In genomic region chr7:141737118-141737835, GRCh38 we compare ENCODE assay signal across 6 cellular contexts. TPM values are rescaled to one million over a fixed set of nuclear protein-coding genes. Genes with fewer than 3 reads are reported as not detected.
DNase-seq lines count a peak whose midpoint lies in the region; ATAC-seq lines count a peak whose summit lies in the region.

No MANE protein-coding gene starts in this region.

- CTCF ChIA-PET in activated CD4-positive, alpha-beta T cell treated with anti-CD3 and anti-CD28 coated beads for 36 hours (lab: Charles Lee): interaction anchor here (0.6 to 5.0 kb wide), 25 partner anchors 8 to 1461 kb away, joined by 3 to 48 read pairs (median 4); partner anchors contain the start of genes AGK, DENND11 and WEE2

- no peaks in the 10 kb centered on the region for H3K27me3 Mint-ChIP-seq in activated CD4-positive, alpha-beta T cell treated with anti-CD3 and anti-CD28 coated beads for 36 hours
- H3K27me3 Mint-ChIP-seq in activated T-cell treated with anti-CD3 and anti-CD28 coated beads, Interleukin-2, amount 50 U/mL, for 4 hours (ENCODE audit: low read depth): no peaks in the 10 kb centered on the region

- peak overlapping the region; percentile 96 for H3K4me3 Mint-ChIP-seq in activated CD4-positive, alpha-beta T cell treated with anti-CD3 and anti-CD28 coated beads for 36 hours
- H3K4me3 Mint-ChIP-seq in activated T-cell treated with anti-CD3 and anti-CD28 coated beads, Interleukin-2, amount 50 U/mL, for 4 hours: peak overlapping the region; percentile 98

- H3K27ac Mint-ChIP-seq in activated CD4-positive, alpha-beta T cell treated with anti-CD3 and anti-CD28 coated beads for 36 hours: peak overlapping the region; percentile 97

- peaks cover 29% of the 10 kb centered on the region for H3K36me3 Mint-ChIP-seq in activated CD4-positive, alpha-beta T cell treated with anti-CD3 and anti-CD28 coated beads for 36 hours (ENCODE audit: low read depth)
- H3K36me3 Mint-ChIP-seq in activated T-cell treated with anti-CD3 and anti-CD28 coated beads, Interleukin-2, amount 50 U/mL, for 4 hours (ENCODE audit: insufficient read depth): peaks cover 22% of the 10 kb centered on the region

- peak; percentile 23 for DNase-seq in activated CD4-positive, alpha-beta T cell treated with anti-CD3 and anti-CD28 coated beads for 36 hours
- no peak for DNase-seq in activated CD4-positive, alpha-beta T cell treated with anti-CD3 and anti-CD28 coated beads for 48 hours
- no peak for DNase-seq in activated T-cell treated with anti-CD3 and anti-CD28 coated beads, Interleukin-2, amount 50 U/mL, for 4 hours
- peak; percentile 50 for DNase-seq in left lobe of liver (ENCODE audit: low spot score)
- DNase-seq in T1000 (lab: John Stamatoyannopoulos, UW): no peak

- ATAC-seq in activated CD4-positive, alpha-beta T cell treated with anti-CD3 and anti-CD28 coated beads for 36 hours: no peak
- no peak for ATAC-seq in activated T-cell treated with anti-CD3 and anti-CD28 coated beads, Interleukin-2, amount 50 U/mL, for 4 hours
- ATAC-seq in left lobe of liver (peak; percentile 43), HG03039 (IDR thresholded peaks at IDR 0.05; ENCODE audit: unreplicated experiment) (no peak)

- H3K4me1 Mint-ChIP-seq in activated CD4-positive, alpha-beta T cell treated with anti-CD3 and anti-CD28 coated beads for 36 hours: peaks cover 36% of the 10 kb centered on the region
- peaks cover 37% of the 10 kb centered on the region for H3K4me1 Mint-ChIP-seq in activated T-cell treated with anti-CD3 and anti-CD28 coated beads, Interleukin-2, amount 50 U/mL, for 4 hours (ENCODE audit: low read depth)

- intact Hi-C loops in activated CD4-positive, alpha-beta T cell treated with anti-CD3 and anti-CD28 coated beads for 36 hours (cut with DNase I, micrococcal nuclease): loop anchor here (2.0 to 10.0 kb wide), 2 partner anchors 812 to 1068 kb away; partner anchors contain the start of gene BRAF (in 1 of the 2)

- no peaks in the 10 kb centered on the region for H3K9me3 Mint-ChIP-seq in activated CD4-positive, alpha-beta T cell treated with anti-CD3 and anti-CD28 coated beads for 36 hours (ENCODE audit: low read depth)
- H3K9me3 Mint-ChIP-seq in activated T-cell treated with anti-CD3 and anti-CD28 coated beads, Interleukin-2, amount 50 U/mL, for 4 hours: no peaks in the 10 kb centered on the region

- POLR2A ChIA-PET in activated CD4-positive, alpha-beta T cell treated with anti-CD3 and anti-CD28 coated beads for 36 hours (lab: Charles Lee): interaction anchor here (0.6 to 1.3 kb wide), 4 partner anchors 10 to 1076 kb away, joined by 3 to 4 read pairs (median 3); partner anchors contain the start of gene MRPS33

RNA-seq across cellular contexts. Expression of gene SSBP1, which starts 0.9 kb away (rescaled TPM):
- 100 to 1,000 TPM; 183 to 245 TPM for total RNA-seq in activated CD4-positive, alpha-beta T cell treated with anti-CD3 and anti-CD28 coated beads for 36 hours
- 100 to 1,000 TPM; 326 to 387 (median 369) TPM for total RNA-seq in activated T-cell treated with anti-CD3 and anti-CD28 coated beads, Interleukin-2, amount 50 U/mL, for 4 hours
- total RNA-seq in left lobe of liver: 36.7 TPM

RNA-seq across cellular contexts. Expression of gene TAS2R3, which starts 26.6 kb away (rescaled TPM):
- 1 to 10 TPM in 1 of 2 experiments, under 1 TPM in 1; 0.69 to 1.1 TPM for total RNA-seq in activated CD4-positive, alpha-beta T cell treated with anti-CD3 and anti-CD28 coated beads for 36 hours
- total RNA-seq in activated T-cell treated with anti-CD3 and anti-CD28 coated beads, Interleukin-2, amount 50 U/mL, for 4 hours: under 1 TPM; 0.29 to 0.61 (median 0.43) TPM
- 0.58 TPM for total RNA-seq in left lobe of liver

RNA-seq across cellular contexts. Expression of gene WEE2, which starts 29.1 kb away (rescaled TPM):
- total RNA-seq in activated CD4-positive, alpha-beta T cell treated with anti-CD3 and anti-CD28 coated beads for 36 hours: not detected
- total RNA-seq in activated T-cell treated with anti-CD3 and anti-CD28 coated beads, Interleukin-2, amount 50 U/mL, for 4 hours: not detected
- not detected for total RNA-seq in left lobe of liver

RNA-seq across cellular contexts. Expression of gene DENND11, which starts 35.3 kb away (rescaled TPM):
- 10 to 100 TPM; 21.2 to 27.6 TPM for total RNA-seq in activated CD4-positive, alpha-beta T cell treated with anti-CD3 and anti-CD28 coated beads for 36 hours
- total RNA-seq in activated T-cell treated with anti-CD3 and anti-CD28 coated beads, Interleukin-2, amount 50 U/mL, for 4 hours: 10 to 100 TPM; 15.4 to 16.1 (median 15.8) TPM
- 29.8 TPM for total RNA-seq in left lobe of liver

RNA-seq across cellular contexts. Expression of gene TAS2R4, which starts 39.2 kb away (rescaled TPM):
- under 1 TPM; 0.60 to 0.62 TPM for total RNA-seq in activated CD4-positive, alpha-beta T cell treated with anti-CD3 and anti-CD28 coated beads for 36 hours
- total RNA-seq in activated T-cell treated with anti-CD3 and anti-CD28 coated beads, Interleukin-2, amount 50 U/mL, for 4 hours: under 1 TPM; 0.20 to 0.42 (median 0.22) TPM
- 0.40 TPM for total RNA-seq in left lobe of liver

Comparison
In these comparisons a context has a peak if more than half of its experiments do, and no peak if none do; other contexts are left out.
1. DNase-seq: peak in activated CD4-positive, alpha-beta T cell treated with anti-CD3 and anti-CD28 coated beads for 36 hours (single experiment) and left lobe of liver (single experiment); none in activated CD4-positive, alpha-beta T cell treated with anti-CD3 and anti-CD28 coated beads for 48 hours (single experiment), activated T-cell treated with anti-CD3 and anti-CD28 coated beads, Interleukin-2, amount 50 U/mL, for 4 hours (single experiment) and T1000 (single experiment).